Comparison of ENCODE assay signal across 2 cellular contexts in the genomic region with DNA sequence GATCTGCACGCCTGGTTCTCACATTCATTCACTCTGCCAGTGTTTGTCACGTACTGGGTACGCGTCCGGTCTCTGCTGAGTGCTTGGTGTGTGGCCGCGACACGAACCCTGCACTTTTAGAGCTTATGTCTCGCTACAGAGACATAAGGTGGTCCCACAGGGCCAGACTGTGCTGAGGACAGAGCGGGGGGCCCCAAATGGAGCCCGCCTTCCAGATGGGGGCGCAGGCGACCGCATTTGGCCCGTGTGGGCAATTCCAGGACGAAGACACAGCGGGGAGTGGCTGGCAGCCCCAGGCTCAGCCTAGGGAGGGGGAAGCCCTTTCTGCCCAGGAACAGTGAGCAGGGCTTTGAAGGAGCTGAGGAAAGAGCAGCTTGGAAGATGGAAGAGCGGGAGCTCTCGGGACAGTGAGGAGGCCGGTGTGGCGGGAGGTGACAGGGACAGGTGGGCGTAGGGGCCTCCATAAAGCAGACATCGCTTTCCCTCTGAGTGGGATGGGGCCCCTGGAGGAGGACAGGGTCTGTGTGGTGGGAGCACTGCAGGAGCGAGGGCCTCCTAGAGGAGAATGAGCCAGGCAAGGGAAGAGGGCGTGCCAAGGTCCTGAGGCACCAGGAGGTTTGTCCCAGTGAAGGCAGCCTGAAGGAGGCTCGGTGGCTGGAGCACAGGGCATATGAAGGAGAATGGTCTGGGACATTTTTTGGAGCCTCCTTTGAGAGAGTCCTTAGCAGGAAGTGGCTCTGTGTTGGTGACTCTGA.
TF ChIP-seq lines count a peak whose summit lies in the region.

No MANE protein-coding gene starts in this region.

TF ChIP-seq in HCT116, 20 proteins besides CTCF, POLR2A, EP300 and RAD21:
- TF ChIP-seq SP1 (IDR thresholded peaks at IDR 0.05; ENCODE audit: low read depth) (no peak), REST (IDR thresholded peaks at IDR 0.05; ENCODE audit: low read depth) (no peak), ZFX (IDR thresholded peaks at IDR 0.05) (no peak), EGR1 (IDR thresholded peaks at IDR 0.05; ENCODE audit: low read depth) (no peak)
TF ChIP-seq in HCT116: peak in this region for 0.

TF ChIP-seq in GM12891, 5 proteins besides CTCF, POLR2A, EP300 and RAD21:
- TF ChIP-seq TAF1 (IDR thresholded peaks at IDR 0.05; ENCODE audit: low read depth, low read length) (no peak), PAX5 (IDR thresholded peaks at IDR 0.05; ENCODE audit: insufficient read depth, low read length, severe bottlenecking) (no peak), POU2F2 (IDR thresholded peaks at IDR 0.05; ENCODE audit: low read depth, low read length) (no peak), SPI1 (IDR thresholded peaks at IDR 0.05; ENCODE audit: low read depth, low read length) (no peak), POLR2AphosphoS5 (IDR thresholded peaks at IDR 0.05; ENCODE audit: low read depth, low read length) (no peak)
TF ChIP-seq in GM12891: peak in this region for 0.
